In genomic region chr16:30365200-30365599, GRCh38 we compare ENCODE assay signal across 21 cellular contexts. TPM values are rescaled to one million over a fixed set of nuclear protein-coding genes. Genes with fewer than 3 reads are reported as not detected.
DNase-seq lines count a peak whose midpoint lies in the region; ATAC-seq, FAIRE-seq and TF ChIP-seq lines count a peak whose summit lies in the region.
"Had no signal": no experiment of that assay in that cellular context is flagged by ENCODE, and none has a peak within 500 bp of the region (broad histone marks: within the 10 kb centered on the region; RNA-seq: fewer than 3 reads in every experiment).

No MANE protein-coding gene starts in this region.

- H2AFZ ChIP-seq in neural progenitor cell (replicated peaks) (no peak overlapping the region), osteoblast (ENCODE audit: low read length) (no peak overlapping the region)

- ATAC-seq in Right ventricle myocardium inferior (no peak), HG03457 (IDR thresholded peaks at IDR 0.05; ENCODE audit: unreplicated experiment) (no peak)
- no peak for ATAC-seq in CD4-positive, alpha-beta T cell (ENCODE audit: poor library complexity)
- ATAC-seq: Panc1 had no signal

- H3K36me3 ChIP-seq in cardiac muscle cell (no peaks in the 10 kb centered on the region), neural progenitor cell (no peaks in the 10 kb centered on the region), osteoblast (ENCODE audit: insufficient read depth, low read length) (peaks cover 33% of the 10 kb centered on the region)

- POLR2A ChIA-PET in CD4-positive, alpha-beta T cell (lab: Charles Lee) = interaction anchor here (1.0 to 1.8 kb wide), 4 partner anchors 18 to 52 kb away, joined by 3 to 6 read pairs (median 4); partner anchors contain the start of gene SEPTIN1

- H3K27me3 Mint-ChIP-seq in CD4-positive, alpha-beta T cell = no peaks in the 10 kb centered on the region
- H3K27me3 Mint-ChIP-seq in activated T-helper 1 cell treated with anti-CD3 and anti-CD28 coated beads, Interleukin-12 subunit alpha, Interleukin-12 subunit beta, Interleukin-2, Interleukin-4 antibody, amounts not matched to agents 30 ng/mL and 10 ng/mL and 1 ng/mL, durations not matched to agents 14 hours and 24 hours and 36 hours (ENCODE audit: insufficient read depth) = no peaks in the 10 kb centered on the region
- H3K27me3 Mint-ChIP-seq in neural progenitor cell (ENCODE audit: insufficient read depth, low read depth) = peaks cover 5% of the 10 kb centered on the region
- H3K27me3 Mint-ChIP-seq: CD4-positive, alpha-beta memory T cell; IgD-negative memory B cell had no signal

- H4K20me1 ChIP-seq in neural progenitor cell (ENCODE audit: low read depth) (peaks cover 28% of the 10 kb centered on the region), osteoblast (ENCODE audit: insufficient read depth, low read length) (peaks cover 49% of the 10 kb centered on the region)

- H3K79me2 ChIP-seq in neural progenitor cell (ENCODE audit: low read depth) = peaks cover 54% of the 10 kb centered on the region
- peaks cover 97% of the 10 kb centered on the region for H3K79me2 ChIP-seq in osteoblast (ENCODE audit: insufficient read depth, low read length)

- H3K9me3 Mint-ChIP-seq in CD4-positive, alpha-beta T cell = no peaks in the 10 kb centered on the region
- H3K9me3 Mint-ChIP-seq in activated T-helper 1 cell treated with anti-CD3 and anti-CD28 coated beads, Interleukin-12 subunit alpha, Interleukin-12 subunit beta, Interleukin-2, Interleukin-4 antibody, amounts not matched to agents 30 ng/mL and 10 ng/mL and 1 ng/mL, durations not matched to agents 14 hours and 24 hours and 36 hours = no peaks in the 10 kb centered on the region
- H3K9me3 Mint-ChIP-seq in neural progenitor cell = no peaks in the 10 kb centered on the region
- H3K9me3 Mint-ChIP-seq: CD4-positive, alpha-beta memory T cell; IgD-negative memory B cell had no signal

- no peak overlapping the region for H3K9ac ChIP-seq in neural progenitor cell

- CTCF ChIA-PET in CD4-positive, alpha-beta T cell (lab: Charles Lee) = interaction anchor here (0.8 to 1.9 kb wide), 3 partner anchors 13 to 44 kb away, joined by 3 to 6 read pairs (median 3); partner anchors contain the start of gene SEPTIN1

- no peaks in the 10 kb centered on the region for H3K27me3 ChIP-seq in cardiac muscle cell
- H3K27me3 ChIP-seq in CD4-positive, alpha-beta T cell (ENCODE audit: control insufficient read depth, insufficient read depth, low read length) = no peaks in the 10 kb centered on the region
- no peaks in the 10 kb centered on the region for H3K27me3 ChIP-seq in neural progenitor cell
- no peaks in the 10 kb centered on the region for H3K27me3 ChIP-seq in osteoblast (ENCODE audit: insufficient read depth, low read length)

- TF ChIP-seq CTCF in cardiac muscle cell (IDR thresholded peaks at IDR 0.05; ENCODE audit: low read depth, low read length) = no peak
- TF ChIP-seq CTCF in CD4-positive, alpha-beta T cell (IDR thresholded peaks at IDR 0.05) = no peak
- no peak for TF ChIP-seq CTCF in neural progenitor cell (IDR thresholded peaks at IDR 0.05)
- no peak for TF ChIP-seq CTCF in osteoblast (IDR thresholded peaks at IDR 0.05; ENCODE audit: extremely low read depth, low read depth, low read length)

- peak overlapping the region; percentile 15 for H3K4me3 Mint-ChIP-seq in CD4-positive, alpha-beta T cell
- H3K4me3 Mint-ChIP-seq in activated T-helper 1 cell treated with anti-CD3 and anti-CD28 coated beads, Interleukin-12 subunit alpha, Interleukin-12 subunit beta, Interleukin-2, Interleukin-4 antibody, amounts not matched to agents 30 ng/mL and 10 ng/mL and 1 ng/mL, durations not matched to agents 14 hours and 24 hours and 36 hours = no peak overlapping the region
- peak overlapping the region; percentile 33 for H3K4me3 Mint-ChIP-seq in neural progenitor cell
- H3K4me3 Mint-ChIP-seq: H9 had no signal

- peak overlapping the region; percentile 60 for H3K27ac ChIP-seq in cardiac muscle cell
- no peak overlapping the region for H3K27ac ChIP-seq in CD4-positive, alpha-beta T cell (ENCODE audit: low read depth, low read length)
- H3K27ac ChIP-seq in neural progenitor cell = no peak overlapping the region
- no peak overlapping the region for H3K27ac ChIP-seq in osteoblast (ENCODE audit: low read depth, low read length)

- FAIRE-seq in HTR-8/SVneo (lab: Jason Lieb, UNC) = no peak

- no peak overlapping the region for H3K4me2 ChIP-seq in neural progenitor cell
- H3K4me2 ChIP-seq in osteoblast (ENCODE audit: insufficient read depth, low read length) = no peak overlapping the region

- H3K36me3 Mint-ChIP-seq in CD4-positive, alpha-beta T cell (ENCODE audit: low read depth) = peaks cover 61% of the 10 kb centered on the region
- peaks cover 43% of the 10 kb centered on the region for H3K36me3 Mint-ChIP-seq in activated T-helper 1 cell treated with anti-CD3 and anti-CD28 coated beads, Interleukin-12 subunit alpha, Interleukin-12 subunit beta, Interleukin-2, Interleukin-4 antibody, amounts not matched to agents 30 ng/mL and 10 ng/mL and 1 ng/mL, durations not matched to agents 14 hours and 24 hours and 36 hours (ENCODE audit: low read depth)
- H3K36me3 Mint-ChIP-seq in neural progenitor cell = peaks cover 29% of the 10 kb centered on the region

- H3K4me1 ChIP-seq in cardiac muscle cell (ENCODE audit: low read depth) (peaks cover 25% of the 10 kb centered on the region), neural progenitor cell (peaks cover 12% of the 10 kb centered on the region), osteoblast (ENCODE audit: insufficient read depth, low read length) (peaks cover 18% of the 10 kb centered on the region)

- no peak overlapping the region for H3K4me3 ChIP-seq in cardiac muscle cell
- H3K4me3 ChIP-seq in neural progenitor cell = no peak overlapping the region
- H3K4me3 ChIP-seq in osteoblast (ENCODE audit: insufficient read depth, low read length) = no peak overlapping the region

- H3K4me1 Mint-ChIP-seq in CD4-positive, alpha-beta T cell (ENCODE audit: low read depth) = peaks cover 42% of the 10 kb centered on the region
- H3K4me1 Mint-ChIP-seq in activated T-helper 1 cell treated with anti-CD3 and anti-CD28 coated beads, Interleukin-12 subunit alpha, Interleukin-12 subunit beta, Interleukin-2, Interleukin-4 antibody, amounts not matched to agents 30 ng/mL and 10 ng/mL and 1 ng/mL, durations not matched to agents 14 hours and 24 hours and 36 hours (ENCODE audit: low read depth) = peaks cover 41% of the 10 kb centered on the region
- H3K4me1 Mint-ChIP-seq in neural progenitor cell = peaks cover 30% of the 10 kb centered on the region

- DNase-seq in cardiac muscle cell (ENCODE audit: low read depth in 1 of 2, low spot score in 1 of 2) (peak in 1 of 2 donors; percentile 52), Right ventricle myocardium inferior (ENCODE audit: missing footprints) (no peak), neural progenitor cell (ENCODE audit: low spot score) (no peak), HTR-8/SVneo (ENCODE audit: insufficient read length, low spot score) (no peak), osteoblast (ENCODE audit: insufficient read length, low spot score, missing footprints) (no peak)
- DNase-seq in CD4-positive, alpha-beta T cell = no peak
- DNase-seq in activated T-helper 1 cell treated with anti-CD3 and anti-CD28 coated beads, Interleukin-12 subunit alpha, Interleukin-12 subunit beta, Interleukin-2, Interleukin-4 antibody, amounts not matched to agents 30 ng/mL and 10 ng/mL and 1 ng/mL, durations not matched to agents 14 hours and 24 hours and 36 hours (ENCODE audit: low spot score) = no peak
- DNase-seq: AML-193; Calu3; CD4-positive, alpha-beta memory T cell; H9; Kasumi-1; NCI-H1105; NCI-H187; NCI-H226; NCI-H524 treated with DMSO at 0.1 percent for 48 hours; SHP77 had no signal

- intact Hi-C loops in Right ventricle myocardium inferior (cut with DNase I) = no loop called here
- intact Hi-C loops in CD4-positive, alpha-beta T cell (cut with DNase I, micrococcal nuclease) = no loop called here
- intact Hi-C loops in activated T-helper 1 cell treated with anti-CD3 and anti-CD28 coated beads, Interleukin-12 subunit alpha, Interleukin-12 subunit beta, Interleukin-2, Interleukin-4 antibody, amounts not matched to agents 30 ng/mL and 10 ng/mL and 1 ng/mL, durations not matched to agents 14 hours and 24 hours and 36 hours (cut with micrococcal nuclease) = no loop called here

- H3F3A ChIP-seq in neural progenitor cell (ENCODE audit: low read depth) = peaks cover 19% of the 10 kb centered on the region

- H3K27ac Mint-ChIP-seq in CD4-positive, alpha-beta T cell = no peak overlapping the region
- peak overlapping the region; percentile 9 for H3K27ac Mint-ChIP-seq in activated T-helper 1 cell treated with anti-CD3 and anti-CD28 coated beads, Interleukin-12 subunit alpha, Interleukin-12 subunit beta, Interleukin-2, Interleukin-4 antibody, amounts not matched to agents 30 ng/mL and 10 ng/mL and 1 ng/mL, durations not matched to agents 14 hours and 24 hours and 36 hours
- H3K27ac Mint-ChIP-seq in neural progenitor cell = no peak overlapping the region

- H3K9me3 ChIP-seq in cardiac muscle cell (ENCODE audit: low read depth) (no peaks in the 10 kb centered on the region), neural progenitor cell (ENCODE audit: low read depth) (no peaks in the 10 kb centered on the region), osteoblast (ENCODE audit: low read depth, low read length) (no peaks in the 10 kb centered on the region)
- no peaks in the 10 kb centered on the region for H3K9me3 ChIP-seq in CD4-positive, alpha-beta T cell (ENCODE audit: control insufficient read depth, low read length)

RNA-seq across cellular contexts. Expression of gene TBC1D10B, which starts 5.1 kb away (rescaled TPM):
- total RNA-seq in cardiac muscle cell (50.7 and 58.4 TPM in 2 replicates), Right ventricle myocardium inferior (26.0 TPM), neural progenitor cell (ENCODE audit: low replicate concordance) (8.2 and 23.4 TPM in 2 replicates), osteoblast (26.5 and 31.5 TPM in 2 replicates)
- polyA plus RNA-seq in cardiac muscle cell = 39.9 and 51.3 TPM in 2 replicates
- total RNA-seq in CD4-positive, alpha-beta T cell = 10 to 100 TPM; 12.7 to 14.7 TPM
- total RNA-seq in activated T-helper 1 cell treated with anti-CD3 and anti-CD28 coated beads, Interleukin-12 subunit alpha, Interleukin-12 subunit beta, Interleukin-2, Interleukin-4 antibody, amounts not matched to agents 30 ng/mL and 10 ng/mL and 1 ng/mL, durations not matched to agents 14 hours and 24 hours and 36 hours = 68.9 and 73.6 TPM in 2 replicates

RNA-seq across cellular contexts. Expression of gene MYL11, which starts 9.4 kb away (rescaled TPM):
- total RNA-seq in cardiac muscle cell (1.5 TPM in 1 of 2 replicates, not detected in the other), Right ventricle myocardium inferior (not detected), neural progenitor cell (ENCODE audit: low replicate concordance) (0.68 and 4.1 TPM in 2 replicates), osteoblast (not detected in 2 replicates)
- 0.69 and 5.5 TPM in 2 replicates for polyA plus RNA-seq in cardiac muscle cell
- 1 to 10 TPM in 1 of 2 experiments, under 1 TPM in 1; 0.95 to 2.4 TPM for total RNA-seq in CD4-positive, alpha-beta T cell
- total RNA-seq in activated T-helper 1 cell treated with anti-CD3 and anti-CD28 coated beads, Interleukin-12 subunit alpha, Interleukin-12 subunit beta, Interleukin-2, Interleukin-4 antibody, amounts not matched to agents 30 ng/mL and 10 ng/mL and 1 ng/mL, durations not matched to agents 14 hours and 24 hours and 36 hours = 2.0 and 2.7 TPM in 2 replicates
- total RNA-seq: Calu3, HT-29 had no signal

RNA-seq across cellular contexts. Expression of gene CD2BP2, which starts 10.1 kb away (rescaled TPM):
- total RNA-seq in cardiac muscle cell (56.7 and 63.1 TPM in 2 replicates), Right ventricle myocardium inferior (35.0 TPM), neural progenitor cell (ENCODE audit: low replicate concordance) (30.4 and 55.1 TPM in 2 replicates), osteoblast (30.9 and 32.9 TPM in 2 replicates)
- 47.2 TPM in 2 replicates for polyA plus RNA-seq in cardiac muscle cell
- 10 to 100 TPM; 39.1 to 41.7 TPM for total RNA-seq in CD4-positive, alpha-beta T cell
- total RNA-seq in activated T-helper 1 cell treated with anti-CD3 and anti-CD28 coated beads, Interleukin-12 subunit alpha, Interleukin-12 subunit beta, Interleukin-2, Interleukin-4 antibody, amounts not matched to agents 30 ng/mL and 10 ng/mL and 1 ng/mL, durations not matched to agents 14 hours and 24 hours and 36 hours = 100 and 104 TPM in 2 replicates

RNA-seq across cellular contexts. Expression of gene SEPTIN1, which starts 17.2 kb away (rescaled TPM):
- 0.92 and 0.95 TPM in 2 replicates for total RNA-seq in cardiac muscle cell
- 8.7 and 11.9 TPM in 2 replicates for polyA plus RNA-seq in cardiac muscle cell
- total RNA-seq in Right ventricle myocardium inferior = 1.4 TPM
- 100 to 1,000 TPM; 161 to 163 TPM for total RNA-seq in CD4-positive, alpha-beta T cell
- total RNA-seq in activated T-helper 1 cell treated with anti-CD3 and anti-CD28 coated beads, Interleukin-12 subunit alpha, Interleukin-12 subunit beta, Interleukin-2, Interleukin-4 antibody, amounts not matched to agents 30 ng/mL and 10 ng/mL and 1 ng/mL, durations not matched to agents 14 hours and 24 hours and 36 hours = 195 and 200 TPM in 2 replicates
- 1.1 TPM in 1 of 2 replicates, not detected in the other for total RNA-seq in neural progenitor cell (ENCODE audit: low replicate concordance)
- total RNA-seq in osteoblast = 0.29 TPM in 1 of 2 replicates, not detected in the other
- total RNA-seq: HT-29 had no signal

RNA-seq across cellular contexts. Expression of gene ZNF48, which starts 30.0 kb away (rescaled TPM):
- total RNA-seq in cardiac muscle cell (29.5 and 32.3 TPM in 2 replicates), Right ventricle myocardium inferior (5.3 TPM), neural progenitor cell (ENCODE audit: low replicate concordance) (39.3 and 41.8 TPM in 2 replicates), osteoblast (10.0 and 10.9 TPM in 2 replicates)
- polyA plus RNA-seq in cardiac muscle cell = 12.5 and 20.8 TPM in 2 replicates
- total RNA-seq in CD4-positive, alpha-beta T cell = 1 to 10 TPM; 3.4 to 3.5 TPM
- 20.2 and 21.4 TPM in 2 replicates for total RNA-seq in activated T-helper 1 cell treated with anti-CD3 and anti-CD28 coated beads, Interleukin-12 subunit alpha, Interleukin-12 subunit beta, Interleukin-2, Interleukin-4 antibody, amounts not matched to agents 30 ng/mL and 10 ng/mL and 1 ng/mL, durations not matched to agents 14 hours and 24 hours and 36 hours
